10 cellular contexts compared by ENCODE assay signal in the genomic region with DNA sequence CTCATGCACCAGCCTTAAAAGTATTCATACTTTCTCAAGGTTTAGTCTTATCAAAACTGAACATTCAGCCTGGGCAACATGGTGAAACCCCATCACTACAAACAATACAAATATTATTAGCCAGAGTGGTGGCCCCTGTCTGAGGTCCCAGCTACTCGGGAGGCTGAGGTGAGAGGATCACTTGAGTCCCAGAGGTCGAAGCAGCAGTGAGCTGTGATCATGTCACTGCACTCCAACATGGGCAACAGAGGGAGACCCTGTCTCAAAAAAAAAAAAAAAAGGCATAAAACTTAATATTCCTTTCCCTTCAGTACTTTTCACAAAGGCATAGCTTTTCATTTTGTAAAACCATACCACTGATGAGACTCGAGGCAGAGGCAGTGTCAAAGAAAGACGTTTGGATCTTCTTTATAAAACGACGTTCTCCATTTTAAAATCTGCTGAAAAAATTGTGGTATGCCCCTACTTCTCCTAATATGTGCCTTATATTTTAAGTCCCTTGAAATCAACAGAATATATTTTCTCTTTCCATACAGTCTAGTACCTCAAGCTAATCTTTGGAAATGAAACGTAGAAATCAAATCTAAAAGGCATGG. TPM values are rescaled to one million over a fixed set of nuclear protein-coding genes. Genes with fewer than 3 reads are reported as not detected.
DNase-seq lines count a peak whose midpoint lies in the region; ATAC-seq and TF ChIP-seq lines count a peak whose summit lies in the region.
"Had no signal": no experiment of that assay in that cellular context is flagged by ENCODE, and none has a peak within 500 bp of the region (broad histone marks: within the 10 kb centered on the region; RNA-seq: fewer than 3 reads in every experiment).

No MANE protein-coding gene starts in this region.

- H3K4me1 ChIP-seq in endodermal cell (ENCODE audit: control insufficient read depth, insufficient read depth, low read length), result no peaks in the 10 kb centered on the region

- WGBS in endodermal cell (ENCODE audit: insufficient coverage in 1 of 2, insufficient read length in 1 of 2), 2 experiments, result 81 to 86% methylated on average over 4 to 7 of the region's 7 CpGs

- no peak for ATAC-seq in GM21576 (IDR thresholded peaks at IDR 0.05; ENCODE audit: unreplicated experiment)
- ATAC-seq: foreskin keratinocyte had no signal

- peaks cover 19% of the 10 kb centered on the region for H3K36me3 ChIP-seq in endodermal cell (ENCODE audit: control insufficient read depth, insufficient read depth, low read length)

- peak overlapping the region; percentile 72 for H3K9ac ChIP-seq in endodermal cell (ENCODE audit: extremely low read depth, low read length, poor library complexity, severe bottlenecking)

- no peaks in the 10 kb centered on the region for H3K27me3 Mint-ChIP-seq in activated T-cell treated with anti-CD3 and anti-CD28 coated beads, Interleukin-2, amount 50 U/mL, for 24 hours
- H3K27me3 Mint-ChIP-seq in endodermal cell (ENCODE audit: insufficient read depth), result no peaks in the 10 kb centered on the region
- no peaks in the 10 kb centered on the region for H3K27me3 Mint-ChIP-seq in progenitor cell of endocrine pancreas

- peaks cover 68% of the 10 kb centered on the region for H3K36me3 Mint-ChIP-seq in activated T-cell treated with anti-CD3 and anti-CD28 coated beads, Interleukin-2, amount 50 U/mL, for 24 hours (ENCODE audit: low read depth)
- H3K36me3 Mint-ChIP-seq in endodermal cell (ENCODE audit: low read depth) (peaks cover 15% of the 10 kb centered on the region), progenitor cell of endocrine pancreas (ENCODE audit: insufficient read depth) (no peaks in the 10 kb centered on the region)

- no peak for DNase-seq in activated T-cell treated with anti-CD3 and anti-CD28 coated beads, Interleukin-2, amount 50 U/mL, for 24 hours
- no peak for DNase-seq in activated T-cell treated with anti-CD3 and anti-CD28 coated beads, Interleukin-2, amount 50 U/mL, for 48 hours
- DNase-seq in RKO (ENCODE audit: low spot score) (peak; percentile 28), endodermal cell (no peak), progenitor cell of endocrine pancreas (ENCODE audit: low spot score, unreplicated experiment) (no peak), SKM-1 treated with dmso at 0.1 percent for 144 hours (lab: John Stamatoyannopoulos, UW; ENCODE audit: unreplicated experiment) (no peak), GM19240 (ENCODE audit: insufficient read length, low spot score) (no peak)
- DNase-seq: foreskin keratinocyte, MV-4-11 had no signal

- H3K27ac Mint-ChIP-seq in activated T-cell treated with anti-CD3 and anti-CD28 coated beads, Interleukin-2, amount 50 U/mL, for 24 hours, result peak overlapping the region; percentile 69
- H3K27ac Mint-ChIP-seq in endodermal cell (no peak overlapping the region), progenitor cell of endocrine pancreas (peak overlapping the region; percentile 98)

- TF ChIP-seq CTCF in endodermal cell (conservative IDR thresholded peaks at IDR 0.05), result no peak
- no peak for TF ChIP-seq CTCF in progenitor cell of endocrine pancreas (IDR thresholded peaks at IDR 0.05; ENCODE audit: unreplicated experiment)

- H3K9me3 Mint-ChIP-seq in activated T-cell treated with anti-CD3 and anti-CD28 coated beads, Interleukin-2, amount 50 U/mL, for 24 hours, result no peaks in the 10 kb centered on the region
- no peaks in the 10 kb centered on the region for H3K9me3 Mint-ChIP-seq in endodermal cell
- no peaks in the 10 kb centered on the region for H3K9me3 Mint-ChIP-seq in progenitor cell of endocrine pancreas (ENCODE audit: low read depth)

- H3K4me3 ChIP-seq in endodermal cell (ENCODE audit: low read length), result peak overlapping the region; percentile 99

- H3K9me3 ChIP-seq in endodermal cell (ENCODE audit: control insufficient read depth, low read length), result no peaks in the 10 kb centered on the region

- H3K27me3 ChIP-seq in endodermal cell (ENCODE audit: control insufficient read depth, insufficient read depth, low read length, poor library complexity, severe bottlenecking), result no peaks in the 10 kb centered on the region
- H3K27me3 ChIP-seq: foreskin keratinocyte had no signal

- peak overlapping the region; percentile 96 for H3K4me3 Mint-ChIP-seq in activated T-cell treated with anti-CD3 and anti-CD28 coated beads, Interleukin-2, amount 50 U/mL, for 24 hours
- H3K4me3 Mint-ChIP-seq in endodermal cell (peak overlapping the region; percentile 91), progenitor cell of endocrine pancreas (ENCODE audit: low read depth) (peak overlapping the region; percentile 95)

- H3K4me1 Mint-ChIP-seq in activated T-cell treated with anti-CD3 and anti-CD28 coated beads, Interleukin-2, amount 50 U/mL, for 24 hours (ENCODE audit: low read depth), result peaks cover 41% of the 10 kb centered on the region
- peaks cover 19% of the 10 kb centered on the region for H3K4me1 Mint-ChIP-seq in endodermal cell
- peaks cover 20% of the 10 kb centered on the region for H3K4me1 Mint-ChIP-seq in progenitor cell of endocrine pancreas (ENCODE audit: low read depth)

- no peak overlapping the region for H3K27ac ChIP-seq in endodermal cell (ENCODE audit: low read depth, low read length)

RNA-seq across cellular contexts. Expression of gene NSUN6, which starts 1.9 kb away (rescaled TPM):
- total RNA-seq in endodermal cell (10 to 100 TPM; 10.6 to 15.4 TPM), progenitor cell of endocrine pancreas (16.6 and 17.3 TPM in 2 replicates)
- polyA plus RNA-seq in endodermal cell (2013, experiment 1 of 2), result 18.4 TPM
- polyA plus RNA-seq in endodermal cell (2013, experiment 2 of 2), result 15.6 TPM

RNA-seq across cellular contexts. Expression of gene ARL5B, which starts 9.8 kb away (rescaled TPM):
- 10 to 100 TPM; 44.8 to 55.4 TPM for total RNA-seq in endodermal cell
- polyA plus RNA-seq in endodermal cell (2013, experiment 1 of 2), result 47.9 TPM
- polyA plus RNA-seq in endodermal cell (2013, experiment 2 of 2), result 52.2 TPM
- total RNA-seq in progenitor cell of endocrine pancreas, result 52.7 and 54.2 TPM in 2 replicates
